In genomic region chr2:174835797-174836255, GRCh38 we compare ENCODE assay signal across 8 cellular contexts.
DNase-seq lines count a peak whose midpoint lies in the region; ATAC-seq, FAIRE-seq and TF ChIP-seq lines count a peak whose summit lies in the region.

No MANE protein-coding gene starts in this region.

- no peaks in the 10 kb centered on the region for H4K20me1 ChIP-seq in astrocyte (ENCODE audit: insufficient read depth, low read length)

- H2AFZ ChIP-seq in astrocyte (ENCODE audit: low read depth, low read length), result peak overlapping the region; percentile 25

- no peaks in the 10 kb centered on the region for H3K27me3 Mint-ChIP-seq in astrocyte (ENCODE audit: low read depth, unreplicated experiment)

- H3K9me3 Mint-ChIP-seq in astrocyte (ENCODE audit: unreplicated experiment), result no peaks in the 10 kb centered on the region

- H3K27me3 ChIP-seq in astrocyte (ENCODE audit: insufficient read depth, low read length), result no peaks in the 10 kb centered on the region
- H3K27me3 ChIP-seq in right atrium auricular region, result no peaks in the 10 kb centered on the region
- H3K27me3 ChIP-seq in left ventricle myocardium inferior (ENCODE audit: low read depth), result no peaks in the 10 kb centered on the region
- H3K27me3 ChIP-seq in esophagus squamous epithelium, result no peaks in the 10 kb centered on the region

- intact Hi-C loops in left ventricle myocardium inferior (cut with micrococcal nuclease), result no loop called here
- intact Hi-C loops in esophagus squamous epithelium (cut with DNase I), result no loop called here

- no peaks in the 10 kb centered on the region for H3K36me3 Mint-ChIP-seq in astrocyte (ENCODE audit: low read depth, unreplicated experiment)

- H3K27ac Mint-ChIP-seq in astrocyte (ENCODE audit: unreplicated experiment), result peak overlapping the region; percentile 99

- H3K4me1 Mint-ChIP-seq in astrocyte (ENCODE audit: low read depth, unreplicated experiment), result peaks cover 41% of the 10 kb centered on the region

- H3K4me3 ChIP-seq in astrocyte (ENCODE audit: insufficient read depth, low read depth, low read length), result no peak overlapping the region
- H3K4me3 ChIP-seq in right atrium auricular region, result no peak overlapping the region
- no peak overlapping the region for H3K4me3 ChIP-seq in left ventricle myocardium inferior
- H3K4me3 ChIP-seq in esophagus squamous epithelium, result no peak overlapping the region

- ATAC-seq in GM19023 (IDR thresholded peaks at IDR 0.05; ENCODE audit: unreplicated experiment), result peak; percentile 79
- ATAC-seq in HG03432 (IDR thresholded peaks at IDR 0.05; ENCODE audit: unreplicated experiment), result peak; percentile 64

- H3K27ac ChIP-seq in astrocyte (ENCODE audit: low read depth, low read length) (peak overlapping the region; percentile 79), right atrium auricular region (no peak overlapping the region), left ventricle myocardium inferior (replicated peaks) (no peak overlapping the region), esophagus squamous epithelium (no peak overlapping the region)

- no peaks in the 10 kb centered on the region for H3K9me3 ChIP-seq in astrocyte (ENCODE audit: insufficient read depth, low read depth, low read length)
- H3K9me3 ChIP-seq in right atrium auricular region, result peaks cover 0 to 7% of the 10 kb centered on the region in 2 donors
- H3K9me3 ChIP-seq in left ventricle myocardium inferior (replicated peaks), result peaks cover 15% of the 10 kb centered on the region
- H3K9me3 ChIP-seq in esophagus squamous epithelium, result no peaks in the 10 kb centered on the region

- peak overlapping the region; percentile 42 for H3K4me3 Mint-ChIP-seq in astrocyte (ENCODE audit: unreplicated experiment)

- peak overlapping the region; percentile 51 for H3K9ac ChIP-seq in astrocyte (ENCODE audit: low read length)

- no peaks in the 10 kb centered on the region for H3K36me3 ChIP-seq in astrocyte (ENCODE audit: insufficient read depth, low read length)
- no peaks in the 10 kb centered on the region for H3K36me3 ChIP-seq in right atrium auricular region
- H3K36me3 ChIP-seq in left ventricle myocardium inferior, result peaks cover 6% of the 10 kb centered on the region
- H3K36me3 ChIP-seq in esophagus squamous epithelium, result no peaks in the 10 kb centered on the region

- TF ChIP-seq CTCF in astrocyte (IDR thresholded peaks at IDR 0.05; ENCODE audit: insufficient read depth, low read depth, low read length) (no peak), right atrium auricular region (IDR thresholded peaks at IDR 0.05) (no peak), left ventricle myocardium inferior (IDR thresholded peaks at IDR 0.05; ENCODE audit: borderline replicate concordance) (no peak), esophagus squamous epithelium (IDR thresholded peaks at IDR 0.05) (no peak)

- H3K4me2 ChIP-seq in astrocyte (ENCODE audit: low read length), result peak overlapping the region; percentile 65

- 28 to 58% methylated on average over 2 of the region's 2 CpGs for WGBS in esophagus squamous epithelium, 2 donors

- TF ChIP-seq POLR2A in esophagus squamous epithelium (IDR thresholded peaks at IDR 0.05), result no peak

- FAIRE-seq in astrocyte (lab: Jason Lieb, UNC), result peak; percentile 89

- H3K4me1 ChIP-seq in astrocyte (ENCODE audit: insufficient read depth, low read length) (peaks cover 26% of the 10 kb centered on the region), right atrium auricular region (no peaks in the 10 kb centered on the region), left ventricle myocardium inferior (peaks cover 16% of the 10 kb centered on the region), esophagus squamous epithelium (peaks cover 0 to 5% (median 0%) of the 10 kb centered on the region in 3 donors)

- peaks cover 2% of the 10 kb centered on the region for H3K79me2 ChIP-seq in astrocyte (ENCODE audit: insufficient read depth, low read length)

- peak; percentile 98 for DNase-seq in astrocyte (ENCODE audit: low read depth)
- peak; percentile 24 for DNase-seq in smooth muscle cell of the brain vasculature (ENCODE audit: low read depth, low spot score)
- no peak for DNase-seq in NCI-H1930 (lab: John Stamatoyannopoulos, UW)
- no peak for DNase-seq in right atrium auricular region (ENCODE audit: low spot score)
- no peak for DNase-seq in left ventricle myocardium inferior
- no peak for DNase-seq in esophagus squamous epithelium (lab: John Stamatoyannopoulos, UW)

Comparison
In these comparisons a context has a peak if more than half of its experiments do, and no peak if none do; other contexts are left out.
1. DNase-seq: peak in astrocyte (single experiment) and smooth muscle cell of the brain vasculature (single experiment); none in NCI-H1930 (0 of 2), right atrium auricular region (single experiment), left ventricle myocardium inferior (single experiment) and esophagus squamous epithelium (single experiment).